Comparison of ENCODE assay signal across 8 cellular contexts in the genomic region with DNA sequence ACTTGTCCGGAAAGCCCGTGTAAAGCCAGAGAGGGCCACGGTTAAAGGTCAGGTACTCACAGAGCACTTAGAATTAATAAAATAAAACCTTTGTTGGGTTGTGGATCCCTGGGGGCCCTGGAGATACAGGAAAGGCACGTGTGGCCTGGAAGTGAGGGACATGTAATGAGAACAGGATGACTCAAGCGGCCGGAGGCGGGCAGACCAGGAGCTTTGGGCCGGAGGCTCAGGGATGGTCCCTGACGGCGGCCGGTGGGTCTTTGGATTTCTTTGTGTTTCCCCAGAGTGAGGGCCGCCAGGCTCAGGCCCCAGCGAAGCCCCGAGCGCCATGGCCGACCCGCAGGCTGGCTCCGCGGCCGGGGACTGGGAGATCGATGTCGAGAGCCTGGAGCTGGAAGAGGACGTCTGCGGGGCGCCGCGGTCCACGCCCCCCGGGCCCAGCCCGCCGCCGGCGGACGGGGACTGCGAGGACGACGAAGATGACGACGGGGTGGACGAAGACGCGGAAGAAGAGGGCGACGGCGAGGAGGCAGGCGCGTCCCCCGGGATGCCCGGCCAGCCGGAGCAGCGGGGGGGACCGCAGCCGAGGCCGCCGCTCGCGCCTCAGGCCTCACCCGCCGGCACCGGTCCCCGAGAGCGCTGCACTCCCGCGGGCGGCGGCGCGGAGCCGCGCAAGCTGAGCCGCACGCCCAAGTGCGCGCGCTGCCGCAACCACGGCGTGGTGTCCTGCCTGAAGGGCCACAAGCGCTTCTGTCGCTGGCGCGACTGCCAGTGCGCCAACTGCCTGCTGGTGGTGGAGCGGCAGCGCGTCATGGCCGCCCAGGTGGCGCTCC. TPM values are rescaled to one million over a fixed set of nuclear protein-coding genes. Genes with fewer than 3 reads are reported as not detected.
DNase-seq lines count a peak whose midpoint lies in the region; ATAC-seq and TF ChIP-seq lines count a peak whose summit lies in the region.

No MANE protein-coding gene starts in this region.

- H3K4me1 ChIP-seq in Caco-2, result peaks cover 4% of the 10 kb centered on the region; the same call in 1 of the 2 replicates
- peaks cover 39% of the 10 kb centered on the region for H3K4me1 ChIP-seq in GM23338 (ENCODE audit: insufficient read depth)

- no peaks in the 10 kb centered on the region for H3K4me1 Mint-ChIP-seq in Caco-2 (ENCODE audit: low read depth, unreplicated experiment)
- H3K4me1 Mint-ChIP-seq in GM23338, result peaks cover 52% of the 10 kb centered on the region
- peaks cover 48 to 53% of the 10 kb centered on the region in 2 donors for H3K4me1 Mint-ChIP-seq in immature natural killer cell
- peaks cover 52% of the 10 kb centered on the region for H3K4me1 Mint-ChIP-seq in stimulated activated effector memory CD8-positive, alpha-beta T cell treated with anti-CD3 and anti-CD28 coated beads, Interleukin-12 subunit alpha, Interleukin-12 subunit beta, amount 100 ng/mL, for 72 hours

- no peaks in the 10 kb centered on the region for H3K9me3 ChIP-seq in Caco-2

- H3K9me2 ChIP-seq in GM23338 (ENCODE audit: insufficient read depth), result no peaks in the 10 kb centered on the region

- POLR2A ChIA-PET in Caco-2 (lab: Charles Lee), result no interaction called here

- CTCF ChIA-PET in Caco-2 (lab: Charles Lee), result no interaction called here

- H3F3A ChIP-seq in GM23338 (replicated peaks; ENCODE audit: low read depth), result peaks cover 21% of the 10 kb centered on the region

- H3K27me3 ChIP-seq in Caco-2 (replicated peaks; ENCODE audit: control insufficient read depth, insufficient read depth, low read length) (no peaks in the 10 kb centered on the region), GM23338 (ENCODE audit: insufficient read depth) (peaks cover 98% of the 10 kb centered on the region)

- peak overlapping the region; percentile 93 for H3K4me2 ChIP-seq in GM23338

- no peak overlapping the region for H3K4me3 ChIP-seq in Caco-2 (ENCODE audit: low read depth, low read length)
- peak overlapping the region; percentile 56 for H3K4me3 ChIP-seq in GM23338

- TF ChIP-seq CTCF in Caco-2 (IDR thresholded peaks at IDR 0.05; ENCODE audit: insufficient read depth in 1 of 2, low read depth in 1 of 2, low read length in 1 of 2, severe bottlenecking in 1 of 2, unreplicated experiment in 1 of 2), result no peak
- peak in 1 of 2 experiments; percentile 36; a peak in 2 of 4 replicates for TF ChIP-seq CTCF in GM23338 (conservative IDR thresholded peaks at IDR 0.05; ENCODE audit: low read depth in 2 of 2)

- H3K27me3 Mint-ChIP-seq in Caco-2 (ENCODE audit: insufficient read depth, unreplicated experiment) (no peaks in the 10 kb centered on the region), GM23338 (ENCODE audit: insufficient read depth, low read depth, poor library complexity) (peaks cover 97% of the 10 kb centered on the region), immature natural killer cell (ENCODE audit: low read depth in 3 of 3) (peaks cover 46 to 63% (median 47%) of the 10 kb centered on the region in 3 donors)

- H4K20me1 ChIP-seq in GM23338 (replicated peaks; ENCODE audit: insufficient read depth), result peaks cover 39% of the 10 kb centered on the region

- intact Hi-C loops in Caco-2 (cut with micrococcal nuclease; ENCODE audit: unreplicated experiment), result no loop called here

- no peak overlapping the region for H3K27ac Mint-ChIP-seq in Caco-2 (ENCODE audit: unreplicated experiment)
- H3K27ac Mint-ChIP-seq in GM23338, result no peak overlapping the region
- no peak overlapping the region for H3K27ac Mint-ChIP-seq in immature natural killer cell
- H3K27ac Mint-ChIP-seq in stimulated activated effector memory CD8-positive, alpha-beta T cell treated with anti-CD3 and anti-CD28 coated beads, Interleukin-12 subunit alpha, Interleukin-12 subunit beta, amount 100 ng/mL, for 72 hours, result no peak overlapping the region

- no peaks in the 10 kb centered on the region for H3K9me3 Mint-ChIP-seq in Caco-2 (ENCODE audit: unreplicated experiment)
- H3K9me3 Mint-ChIP-seq in GM23338, result peaks cover 10% of the 10 kb centered on the region; the same call in 2 of the 3 replicates
- H3K9me3 Mint-ChIP-seq in immature natural killer cell, result peaks cover 0 to 22% (median 4%) of the 10 kb centered on the region in 6 donors
- no peaks in the 10 kb centered on the region for H3K9me3 Mint-ChIP-seq in stimulated activated effector memory CD8-positive, alpha-beta T cell treated with anti-CD3 and anti-CD28 coated beads, Interleukin-12 subunit alpha, Interleukin-12 subunit beta, amount 100 ng/mL, for 72 hours

- no peaks in the 10 kb centered on the region for H3K36me3 ChIP-seq in Caco-2 (ENCODE audit: control insufficient read depth, insufficient read depth, low read length)
- H3K36me3 ChIP-seq in GM23338 (ENCODE audit: insufficient read depth), result no peaks in the 10 kb centered on the region

- peak overlapping the region; percentile 86 for H2AFZ ChIP-seq in GM23338

- H3K36me3 Mint-ChIP-seq in Caco-2 (ENCODE audit: insufficient read depth, unreplicated experiment) (peaks cover 5% of the 10 kb centered on the region), GM23338 (ENCODE audit: low read depth) (no peaks in the 10 kb centered on the region; the same call in 2 of the 3 replicates), immature natural killer cell (peaks cover 0 to 9% (median 0%) of the 10 kb centered on the region in 3 donors)
- H3K36me3 Mint-ChIP-seq in stimulated activated effector memory CD8-positive, alpha-beta T cell treated with anti-CD3 and anti-CD28 coated beads, Interleukin-12 subunit alpha, Interleukin-12 subunit beta, amount 100 ng/mL, for 72 hours, result peaks cover 4% of the 10 kb centered on the region

- peak; percentile 18 for ATAC-seq in GM23338
- ATAC-seq in stimulated activated effector memory CD8-positive, alpha-beta T cell treated with anti-CD3 and anti-CD28 coated beads, Interleukin-12 subunit alpha, Interleukin-12 subunit beta, amount 100 ng/mL, for 72 hours, result peak; percentile 5
- ATAC-seq in HG03520 (IDR thresholded peaks at IDR 0.05; ENCODE audit: unreplicated experiment), result no peak
- ATAC-seq in HG03097 (IDR thresholded peaks at IDR 0.05; ENCODE audit: low FRiP score, unreplicated experiment), result no peak

- H3K27ac ChIP-seq in GM23338 (ENCODE audit: low read depth), result no peak overlapping the region

- no peaks in the 10 kb centered on the region for H3K79me2 ChIP-seq in GM23338 (replicated peaks; ENCODE audit: insufficient read depth)

- peak in 1 of 2 experiments; percentile 16 for DNase-seq in Caco-2
- DNase-seq in GM23338 (ENCODE audit: low spot score), result peak; percentile 68
- DNase-seq in activated T-cell treated with anti-CD3 and anti-CD28 coated beads, Interleukin-2, amount 50 U/mL, for 48 hours, result peak; percentile 48 to 64
- peak in 1 of 3 donors; percentile 11 for DNase-seq in immature natural killer cell
- DNase-seq in stimulated activated effector memory CD8-positive, alpha-beta T cell treated with anti-CD3 and anti-CD28 coated beads, Interleukin-12 subunit alpha, Interleukin-12 subunit beta, amount 100 ng/mL, for 72 hours (ENCODE audit: low spot score in 2 of 2), result no peak
- DNase-seq in GM19238 (ENCODE audit: insufficient read length, low spot score), result no peak

- peak overlapping the region; percentile 77 for H3K4me3 Mint-ChIP-seq in Caco-2 (ENCODE audit: unreplicated experiment)
- peak overlapping the region; percentile 74 for H3K4me3 Mint-ChIP-seq in GM23338
- peak overlapping the region; percentile 21 to 85 (median 58) for H3K4me3 Mint-ChIP-seq in immature natural killer cell
- H3K4me3 Mint-ChIP-seq in stimulated activated effector memory CD8-positive, alpha-beta T cell treated with anti-CD3 and anti-CD28 coated beads, Interleukin-12 subunit alpha, Interleukin-12 subunit beta, amount 100 ng/mL, for 72 hours, result peak overlapping the region; percentile 57

- BruUV-seq in Caco-2 (replicated peaks; lab: Mats Ljungman, UMichigan), result no TSS peak

TF ChIP-seq in GM23338, 12 proteins besides CTCF, POLR2A, EP300 and RAD21 (continues in another document):
- TF ChIP-seq JUNB (IDR thresholded peaks at IDR 0.05; ENCODE audit: unreplicated experiment) (no peak), EZH2 (IDR thresholded peaks at IDR 0.05; ENCODE audit: low read depth, unreplicated experiment) (peak; percentile 86), EZH2phosphoT487 (IDR thresholded peaks at IDR 0.05; ENCODE audit: unreplicated experiment) (peak; percentile 69), ZNF331 (CRISPR knock-in tag; IDR thresholded peaks at IDR 0.05; ENCODE audit: low read depth) (no peak), ZNF114 (CRISPR knock-in tag; IDR thresholded peaks at IDR 0.05) (no peak)
- TF ChIP-seq, protein P1, sequence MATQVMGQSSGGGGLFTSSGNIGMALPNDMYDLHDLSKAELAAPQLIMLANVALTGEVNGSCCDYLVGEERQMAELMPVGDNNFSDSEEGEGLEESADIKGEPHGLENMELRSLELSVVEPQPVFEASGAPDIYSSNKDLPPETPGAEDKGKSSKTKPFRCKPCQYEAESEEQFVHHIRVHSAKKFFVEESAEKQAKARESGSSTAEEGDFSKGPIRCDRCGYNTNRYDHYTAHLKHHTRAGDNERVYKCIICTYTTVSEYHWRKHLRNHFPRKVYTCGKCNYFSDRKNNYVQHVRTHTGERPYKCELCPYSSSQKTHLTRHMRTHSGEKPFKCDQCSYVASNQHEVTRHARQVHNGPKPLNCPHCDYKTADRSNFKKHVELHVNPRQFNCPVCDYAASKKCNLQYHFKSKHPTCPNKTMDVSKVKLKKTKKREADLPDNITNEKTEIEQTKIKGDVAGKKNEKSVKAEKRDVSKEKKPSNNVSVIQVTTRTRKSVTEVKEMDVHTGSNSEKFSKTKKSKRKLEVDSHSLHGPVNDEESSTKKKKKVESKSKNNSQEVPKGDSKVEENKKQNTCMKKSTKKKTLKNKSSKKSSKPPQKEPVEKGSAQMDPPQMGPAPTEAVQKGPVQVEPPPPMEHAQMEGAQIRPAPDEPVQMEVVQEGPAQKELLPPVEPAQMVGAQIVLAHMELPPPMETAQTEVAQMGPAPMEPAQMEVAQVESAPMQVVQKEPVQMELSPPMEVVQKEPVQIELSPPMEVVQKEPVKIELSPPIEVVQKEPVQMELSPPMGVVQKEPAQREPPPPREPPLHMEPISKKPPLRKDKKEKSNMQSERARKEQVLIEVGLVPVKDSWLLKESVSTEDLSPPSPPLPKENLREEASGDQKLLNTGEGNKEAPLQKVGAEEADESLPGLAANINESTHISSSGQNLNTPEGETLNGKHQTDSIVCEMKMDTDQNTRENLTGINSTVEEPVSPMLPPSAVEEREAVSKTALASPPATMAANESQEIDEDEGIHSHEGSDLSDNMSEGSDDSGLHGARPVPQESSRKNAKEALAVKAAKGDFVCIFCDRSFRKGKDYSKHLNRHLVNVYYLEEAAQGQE (IDR thresholded peaks at IDR 0.05; ENCODE audit: unreplicated experiment), result no peak

RNA-seq across cellular contexts. Expression of a gene that starts 1.3 kb away (rescaled TPM):
- total RNA-seq in Caco-2 (2022), result 0.61 and 0.70 TPM in 2 replicates
- total RNA-seq in GM23338 (2014; rRNA removed; shearing (Covaris generic)), result not detected in 2 replicates
- polyA plus RNA-seq in GM23338 (2016; fragmentation: Nextera tagmentation; extraction: Ambion mirVana) (not detected in 2 replicates), immature natural killer cell (not detected)

Comparison
In these comparisons a context has a peak if more than half of its experiments do, and no peak if none do; other contexts are left out.
1. DNase-seq: peak in GM23338 (single experiment) and activated T-cell treated with anti-CD3 and anti-CD28 coated beads, Interleukin-2, amount 50 U/mL, for 48 hours (2 of 2); none in stimulated activated effector memory CD8-positive, alpha-beta T cell treated with anti-CD3 and anti-CD28 coated beads, Interleukin-12 subunit alpha, Interleukin-12 subunit beta, amount 100 ng/mL, for 72 hours (0 of 2) and GM19238 (single experiment).
2. ATAC-seq: peak in GM23338 (single experiment) and stimulated activated effector memory CD8-positive, alpha-beta T cell treated with anti-CD3 and anti-CD28 coated beads, Interleukin-12 subunit alpha, Interleukin-12 subunit beta, amount 100 ng/mL, for 72 hours (single experiment); none in HG03520 (single experiment) and HG03097 (single experiment).
3. Peak in every context shown above with its lines, with median percentiles within 50 percentile points of each other: H3K4me3 Mint-ChIP-seq.